ENCODE assay signal across 11 cellular contexts in genomic region chr3:197181751-197182150, GRCh38.
DNase-seq lines count a peak whose midpoint lies in the region; ATAC-seq and TF ChIP-seq lines count a peak whose summit lies in the region.
"Had no signal": no experiment of that assay in that cellular context is flagged by ENCODE, and none has a peak within 500 bp of the region (broad histone marks: within the 10 kb centered on the region; RNA-seq: fewer than 3 reads in every experiment).

No MANE protein-coding gene starts in this region.

- TF ChIP-seq CTCF in HEK293 (tag by site-specific recombination; IDR thresholded peaks at IDR 0.05) (no peak), fibroblast of the aortic adventitia (IDR thresholded peaks at IDR 0.05; ENCODE audit: insufficient read depth, low read length) (no peak)

- DNase-seq in RPMI7951 (ENCODE audit: low read depth) (peak; percentile 45), fibroblast of the aortic adventitia (ENCODE audit: low read depth) (peak; percentile 83), sciatic nerve (ENCODE audit: low spot score) (no peak), kidney tubule cell (ENCODE audit: low spot score) (no peak)
- no peak for DNase-seq in activated CD4-positive, CD25-positive, alpha-beta regulatory T cell treated with anti-CD3 and anti-CD28 coated beads, Interleukin-2, amount 50 U/mL, for 72 hours
- DNase-seq: effector memory CD4-positive, alpha-beta T cell; immature natural killer cell; NCI-H1105 treated with DMSO at 0.1 percent for 48 hours had no signal

- no peaks in the 10 kb centered on the region for H3K4me1 ChIP-seq in HEK293 (ENCODE audit: control insufficient read depth, insufficient read depth, low read length)

- POLR2A ChIA-PET in HEK293 (lab: Yijun Ruan, JAX), result no interaction called here

- ATAC-seq in sciatic nerve (peak; percentile 80), GM21528 (IDR thresholded peaks at IDR 0.05; ENCODE audit: low FRiP score, unreplicated experiment) (no peak)
- ATAC-seq: stimulated activated effector memory CD8-positive, alpha-beta T cell treated with anti-CD3 and anti-CD28 coated beads, Interleukin-12 subunit alpha, Interleukin-12 subunit beta, amount 100 ng/mL, for 72 hours had no signal

- no peaks in the 10 kb centered on the region for H3K9me3 ChIP-seq in HEK293 (ENCODE audit: control insufficient read depth, insufficient read depth, low read depth, low read length)

- no peak overlapping the region for H3K27ac ChIP-seq in HEK293 (ENCODE audit: extremely low read depth, low read depth, low read length)

- no peak overlapping the region for H3K4me3 ChIP-seq in HEK293 (ENCODE audit: low read depth, low read length)
- no peak overlapping the region for H3K4me3 ChIP-seq in fibroblast of the aortic adventitia (ENCODE audit: low read depth, low read length)

- H3K36me3 ChIP-seq in HEK293 (ENCODE audit: control insufficient read depth in 2 of 2, insufficient read depth in 1 of 2, low read length in 2 of 2), result no peaks in the 10 kb centered on the region

- intact Hi-C loops in sciatic nerve (cut with DNase I), result no loop called here

- CTCF ChIA-PET in HEK293 (lab: Yijun Ruan, JAX), result no interaction called here

TF ChIP-seq in HEK293, 187 proteins besides CTCF, POLR2A, EP300 and RAD21:
- TF ChIP-seq PRDM6 (tag by site-specific recombination; IDR thresholded peaks at IDR 0.05) (peak; percentile 35; the same call in 1 of the 2 replicates), ZNF600 (tag by site-specific recombination; IDR thresholded peaks at IDR 0.05) (peak; percentile 70; the same call in 1 of the 2 replicates)
- TF ChIP-seq, protein P1, sequence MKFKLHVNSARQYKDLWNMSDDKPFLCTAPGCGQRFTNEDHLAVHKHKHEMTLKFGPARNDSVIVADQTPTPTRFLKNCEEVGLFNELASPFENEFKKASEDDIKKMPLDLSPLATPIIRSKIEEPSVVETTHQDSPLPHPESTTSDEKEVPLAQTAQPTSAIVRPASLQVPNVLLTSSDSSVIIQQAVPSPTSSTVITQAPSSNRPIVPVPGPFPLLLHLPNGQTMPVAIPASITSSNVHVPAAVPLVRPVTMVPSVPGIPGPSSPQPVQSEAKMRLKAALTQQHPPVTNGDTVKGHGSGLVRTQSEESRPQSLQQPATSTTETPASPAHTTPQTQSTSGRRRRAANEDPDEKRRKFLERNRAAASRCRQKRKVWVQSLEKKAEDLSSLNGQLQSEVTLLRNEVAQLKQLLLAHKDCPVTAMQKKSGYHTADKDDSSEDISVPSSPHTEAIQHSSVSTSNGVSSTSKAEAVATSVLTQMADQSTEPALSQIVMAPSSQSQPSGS (tag by site-specific recombination; IDR thresholded peaks at IDR 0.05; ENCODE audit: low read depth), result no peak

Comparison
In these comparisons a context has a peak if more than half of its experiments do, and no peak if none do; other contexts are left out.
1. DNase-seq: peak in RPMI7951 (single experiment) and fibroblast of the aortic adventitia (single experiment); none in sciatic nerve (single experiment), kidney tubule cell (single experiment) and activated CD4-positive, CD25-positive, alpha-beta regulatory T cell treated with anti-CD3 and anti-CD28 coated beads, Interleukin-2, amount 50 U/mL, for 72 hours (single experiment).